In genomic region chr2:205051417-205051816, GRCh38 we compare ENCODE assay signal across 19 cellular contexts.
DNase-seq lines count a peak whose midpoint lies in the region; ATAC-seq and TF ChIP-seq lines count a peak whose summit lies in the region.
"Had no signal": no experiment of that assay in that cellular context is flagged by ENCODE, and none has a peak within 500 bp of the region (broad histone marks: within the 10 kb centered on the region; RNA-seq: fewer than 3 reads in every experiment).

No MANE protein-coding gene starts in this region.

- H2AFZ ChIP-seq in osteoblast (ENCODE audit: low read length): no peak overlapping the region

- TF ChIP-seq CTCF in RWPE1 (conservative IDR thresholded peaks at IDR 0.05; ENCODE audit: low read depth) (no peak), fibroblast of mammary gland (conservative IDR thresholded peaks at IDR 0.05; ENCODE audit: control insufficient read depth, insufficient read depth, low read depth, low read length) (peak; percentile 43), osteoblast (IDR thresholded peaks at IDR 0.05; ENCODE audit: extremely low read depth, low read depth, low read length) (peak; percentile 31)

- H3K36me3 ChIP-seq in osteoblast (ENCODE audit: insufficient read depth, low read length): no peaks in the 10 kb centered on the region
- H3K36me3 ChIP-seq in effector memory CD4-positive, alpha-beta T cell (ENCODE audit: control insufficient read depth, insufficient read depth, low read length): no peaks in the 10 kb centered on the region
- H3K36me3 ChIP-seq: lower lobe of right lung, MG63, spleen had no signal

- no peak for ATAC-seq in HG02981 (IDR thresholded peaks at IDR 0.05; ENCODE audit: unreplicated experiment)
- ATAC-seq: gastroesophageal sphincter, lower lobe of right lung had no signal

- H3K27ac ChIP-seq in RWPE1 (no peak overlapping the region), osteoblast (ENCODE audit: low read depth, low read length) (no peak overlapping the region)
- no peak overlapping the region for H3K27ac ChIP-seq in effector memory CD4-positive, alpha-beta T cell (ENCODE audit: insufficient read depth, low read length, poor library complexity, severe bottlenecking)
- H3K27ac ChIP-seq: C4-2B, gastroesophageal sphincter, lower lobe of right lung, spleen, testis had no signal

- CTCF ChIA-PET in RWPE1 (lab: Yijun Ruan, JAX): no interaction called here

- no peaks in the 10 kb centered on the region for H4K20me1 ChIP-seq in osteoblast (ENCODE audit: insufficient read depth, low read length)

- H3K4me3 ChIP-seq in fibroblast of mammary gland (ENCODE audit: control insufficient read depth, low read depth, low read length): no peak overlapping the region
- H3K4me3 ChIP-seq in osteoblast (ENCODE audit: insufficient read depth, low read length): no peak overlapping the region
- H3K4me3 ChIP-seq in effector memory CD4-positive, alpha-beta T cell (ENCODE audit: insufficient read depth, low read depth, low read length, poor library complexity, severe bottlenecking): no peak overlapping the region
- H3K4me3 ChIP-seq: gastroesophageal sphincter, lower lobe of right lung, MG63, spleen, testis had no signal

- H3K4me2 ChIP-seq in osteoblast (ENCODE audit: insufficient read depth, low read length): no peak overlapping the region

- DNase-seq in ELR (ENCODE audit: low read depth): peak; percentile 3
- DNase-seq in RWPE1 (ENCODE audit: low spot score): peak; percentile 1
- DNase-seq in fibroblast of mammary gland (ENCODE audit: low read depth): peak; percentile 14
- peak; percentile 55 for DNase-seq in osteoblast (ENCODE audit: insufficient read length, low spot score, missing footprints)
- no peak for DNase-seq in MV-4-11 (lab: John Stamatoyannopoulos, UW)
- no peak for DNase-seq in effector memory CD4-positive, alpha-beta T cell
- DNase-seq in stimulated activated CD4-positive, alpha-beta T cell treated with anti-CD3 and anti-CD28 coated beads, Interleukin-4, amount 100 ng/mL, for 24 hours: no peak
- DNase-seq: activated CD4-positive, alpha-beta T cell treated with anti-CD3 and anti-CD28 coated beads for 48 hours; activated CD8-positive, alpha-beta memory T cell treated with anti-CD3 and anti-CD28 coated beads, Interleukin-2, amount 50 U/mL, for 4 hours; activated gamma-delta T cell; lower lobe of right lung; MG63; NCI-H1694 treated with DMSO at 0.1 percent for 48 hours; NCI-H446; spleen; testis had no signal

- no peaks in the 10 kb centered on the region for H3K9me3 ChIP-seq in osteoblast (ENCODE audit: low read depth, low read length)
- H3K9me3 ChIP-seq in effector memory CD4-positive, alpha-beta T cell (ENCODE audit: control insufficient read depth, low read length): peaks cover 7% of the 10 kb centered on the region
- H3K9me3 ChIP-seq: gastroesophageal sphincter, lower lobe of right lung, MG63, testis had no signal

- H3K4me1 ChIP-seq in osteoblast (ENCODE audit: insufficient read depth, low read length): no peaks in the 10 kb centered on the region
- H3K4me1 ChIP-seq in effector memory CD4-positive, alpha-beta T cell (ENCODE audit: control insufficient read depth, insufficient read depth, low read length, poor library complexity, severe bottlenecking): no peaks in the 10 kb centered on the region
- H3K4me1 ChIP-seq: lower lobe of right lung, spleen had no signal

- H3K27me3 ChIP-seq in osteoblast (ENCODE audit: insufficient read depth, low read length): no peaks in the 10 kb centered on the region
- H3K27me3 ChIP-seq in effector memory CD4-positive, alpha-beta T cell (replicated peaks; ENCODE audit: control insufficient read depth, insufficient read depth, low read length, poor library complexity, severe bottlenecking): no peaks in the 10 kb centered on the region
- H3K27me3 ChIP-seq: gastroesophageal sphincter, MG63, spleen, testis had no signal

- POLR2A ChIA-PET in RWPE1 (lab: Yijun Ruan, JAX; ENCODE audit: low non-redundant PET): no interaction called here

- no peaks in the 10 kb centered on the region for H3K79me2 ChIP-seq in osteoblast (ENCODE audit: insufficient read depth, low read length)

Comparison
In these comparisons a context has a peak if more than half of its experiments do, and no peak if none do; other contexts are left out.
1. DNase-seq: peak in ELR (single experiment), RWPE1 (single experiment), fibroblast of mammary gland (single experiment) and osteoblast (single experiment); none in MV-4-11 (single experiment), effector memory CD4-positive, alpha-beta T cell (0 of 3) and stimulated activated CD4-positive, alpha-beta T cell treated with anti-CD3 and anti-CD28 coated beads, Interleukin-4, amount 100 ng/mL, for 24 hours (single experiment).